Comparison of ENCODE assay signal across 7 cellular contexts in genomic region chr14:29176876-29177275, GRCh38.
"Had no signal": no experiment of that assay in that cellular context is flagged by ENCODE, and none has a peak within 500 bp of the region (broad histone marks: within the 10 kb centered on the region; RNA-seq: fewer than 3 reads in every experiment).

No MANE protein-coding gene starts in this region.

- DNase-seq: H9, HCEC 1CT had no signal

- H3K4me2 ChIP-seq: GM23338 had no signal

- H2AFZ ChIP-seq: GM23338 had no signal

- ATAC-seq: GM23338, K562 had no signal

- H3K4me3 ChIP-seq: GM23338, K562 had no signal

- FAIRE-seq: H1, H54, HTR-8/SVneo, K562 had no signal
